Comparison of ENCODE assay signal across 13 cellular contexts in the genomic region with DNA sequence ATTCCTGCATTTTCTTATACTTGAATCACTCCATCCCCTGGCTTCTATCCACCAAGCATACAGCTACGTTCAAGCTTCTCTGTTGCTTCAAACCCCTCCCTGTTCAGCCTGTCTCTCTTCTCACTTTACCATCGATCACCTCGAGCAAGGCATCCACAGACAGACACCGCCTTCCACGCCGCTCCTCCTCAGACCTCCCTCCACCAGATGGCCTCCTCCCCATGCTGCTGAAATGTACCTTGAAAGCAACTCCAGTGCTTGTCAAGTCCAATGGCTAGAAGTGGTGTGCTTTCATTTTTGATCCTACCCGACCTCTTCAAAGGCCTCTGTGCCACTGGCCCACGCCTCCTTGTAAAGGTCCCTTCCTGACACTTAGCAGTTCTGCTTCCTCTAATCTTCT.
DNase-seq lines count a peak whose midpoint lies in the region; ATAC-seq, FAIRE-seq and TF ChIP-seq lines count a peak whose summit lies in the region.
"Had no signal": no experiment of that assay in that cellular context is flagged by ENCODE, and none has a peak within 500 bp of the region (broad histone marks: within the 10 kb centered on the region; RNA-seq: fewer than 3 reads in every experiment).

No MANE protein-coding gene starts in this region.

- H3K27me3 ChIP-seq in GM12878 (replicated peaks in 1 of 2; ENCODE audit: control insufficient read depth in 2 of 2, insufficient read depth in 2 of 2, low read length in 1 of 2): peaks cover 0 to 6% of the 10 kb centered on the region in 2 experiments; a peak in 2 of 4 replicates
- H3K27me3 ChIP-seq in lower lobe of right lung (ENCODE audit: low read depth): no peaks in the 10 kb centered on the region
- H3K27me3 ChIP-seq: ovary had no signal

- H3K9me3 ChIP-seq in GM12878 (replicated peaks; ENCODE audit: control insufficient read depth, insufficient read depth, low read length) (no peaks in the 10 kb centered on the region), lower lobe of right lung (no peaks in the 10 kb centered on the region), T-helper 17 cell (ENCODE audit: control insufficient read depth, low read length, poor library complexity, severe bottlenecking) (no peaks in the 10 kb centered on the region)
- H3K9me3 ChIP-seq: ovary, SJSA1 had no signal

- peak; percentile 47 for FAIRE-seq in GM12878 (lab: Jason Lieb, UNC)
- FAIRE-seq: H54 had no signal

- peaks cover 8% of the 10 kb centered on the region for H3K27me3 Mint-ChIP-seq in T-helper 17 cell

- TF ChIP-seq CTCF in GM12878 (IDR thresholded peaks at IDR 0.05 in 2 of 3, conservative IDR thresholded peaks at IDR 0.05 in 1 of 3; ENCODE audit: control insufficient read depth in 2 of 3, extremely low read depth in 1 of 3, insufficient read depth in 1 of 3, low read depth in 3 of 3, low read length in 3 of 3): peak in 2 of 3 experiments; percentile 9 to 46; a peak in 3 of 6 replicates
- TF ChIP-seq CTCF in lower lobe of right lung (IDR thresholded peaks at IDR 0.05): no peak

- H3K79me2 ChIP-seq in GM12878 (ENCODE audit: control insufficient read depth, insufficient read depth, low read length): no peaks in the 10 kb centered on the region

- BruUV-seq in GM12878 (replicated peaks; lab: Mats Ljungman, UMichigan): no TSS peak

- TF ChIP-seq POLR2A in GM12878 (IDR thresholded peaks at IDR 0.05; ENCODE audit: low read depth, low read length): no peak

- RAD21 ChIA-PET in GM12878 (lab: Charles Lee; ENCODE audit: unreplicated experiment): interaction anchor here (1.4 to 3.3 kb wide), 2 partner anchors 259 to 413 kb away, joined by 3 to 9 read pairs; no protein-coding TSS in a partner anchor

- H3K4me1 ChIP-seq in GM12878 (ENCODE audit: control insufficient read depth, insufficient read depth, low read length): no peaks in the 10 kb centered on the region
- no peaks in the 10 kb centered on the region for H3K4me1 ChIP-seq in lower lobe of right lung
- H3K4me1 ChIP-seq: SJSA1 had no signal

- no peaks in the 10 kb centered on the region for H4K20me1 ChIP-seq in GM12878 (ENCODE audit: control insufficient read depth, insufficient read depth)

- H3K4me3 ChIP-seq in GM12878 (no peak overlapping the region), lower lobe of right lung (no peak overlapping the region)
- H3K4me3 ChIP-seq: ovary, SJSA1 had no signal

- H2AFZ ChIP-seq in GM12878 (ENCODE audit: control insufficient read depth, low read depth, low read length): no peak overlapping the region

- H3K36me3 ChIP-seq in GM12878 (ENCODE audit: control insufficient read depth in 2 of 2, insufficient read depth in 2 of 2, low read length in 1 of 2) (no peaks in the 10 kb centered on the region), lower lobe of right lung (no peaks in the 10 kb centered on the region)
- H3K36me3 ChIP-seq: ovary, SJSA1 had no signal

- no peak for TF ChIP-seq EP300 in GM12878 (IDR thresholded peaks at IDR 0.05; ENCODE audit: borderline replicate concordance in 1 of 2, control insufficient read depth in 1 of 2, low read depth in 2 of 2, low read length in 2 of 2)

- SMC1A ChIA-PET in GM12878 (lab: Charles Lee; ENCODE audit: uncharacterized antibody, unreplicated experiment): interaction anchor here (1.3 kb wide), 1 partner anchor 10 kb away, joined by 3 read pairs; no protein-coding TSS in a partner anchor

- POLR2A ChIA-PET in GM12878 (lab: Charles Lee): no interaction called here

- no peak overlapping the region for H3K4me2 ChIP-seq in GM12878 (ENCODE audit: control insufficient read depth, insufficient read depth)

- 42% methylated on average over 8 of the region's 8 CpGs for WGBS in GM12878 (ENCODE audit: insufficient coverage, insufficient replicate concordance, low lambda C conversion rate, missing lambda C conversion rate)

- H3K27ac Mint-ChIP-seq in T-helper 17 cell: no peak overlapping the region
- H3K27ac Mint-ChIP-seq: IgD-negative memory B cell had no signal

- peaks cover 5% of the 10 kb centered on the region for H3K4me1 Mint-ChIP-seq in T-helper 17 cell
- H3K4me1 Mint-ChIP-seq: IgD-negative memory B cell had no signal

- CTCF ChIA-PET in GM12878 (lab: Yijun Ruan, JAX): interaction anchor here (0.6 to 1.2 kb wide), 6 partner anchors 62 to 484 kb away, joined by 3 to 4 read pairs (median 3); partner anchors contain the start of gene MYO5B

- peak; percentile 44 for ATAC-seq in HG02678 (IDR thresholded peaks at IDR 0.05; ENCODE audit: unreplicated experiment)
- ATAC-seq in GM12878: peak; percentile 74
- peak; percentile 43 to 64 for ATAC-seq in lower lobe of right lung
- no peak for ATAC-seq in T-helper 17 cell
- no peak for ATAC-seq in HG03039 (IDR thresholded peaks at IDR 0.05; ENCODE audit: unreplicated experiment)

- TF ChIP-seq RAD21 in GM12878 (IDR thresholded peaks at IDR 0.05; ENCODE audit: insufficient read depth, low read depth, low read length): peak; percentile 42; the same call in 1 of the 2 replicates

- H3K27ac ChIP-seq in GM12878 (ENCODE audit: control insufficient read depth, insufficient read depth): no peak overlapping the region
- H3K27ac ChIP-seq in lower lobe of right lung: no peak overlapping the region
- H3K27ac ChIP-seq: epithelial cell of prostate, ovary, SJSA1 had no signal

- DNase-seq in EL (peak; percentile 10), GM12878 (ENCODE audit: low read depth, low spot score) (no peak), lower lobe of right lung (no peak), T-helper 17 cell (no peak), HPDE6-E6E7 (ENCODE audit: extremely low spot score) (no peak)
- DNase-seq in activated T-cell treated with anti-CD3 and anti-CD28 coated beads, Interleukin-2, amount 50 U/mL, for 48 hours: no peak
- DNase-seq: ovary had no signal

- in situ Hi-C loops in GM12878 (cut with MboI): no loop called here

- no peak overlapping the region for H3K4me3 Mint-ChIP-seq in T-helper 17 cell

- H3K9ac ChIP-seq in GM12878 (ENCODE audit: control insufficient read depth, insufficient read depth, low read length): no peak overlapping the region

- intact Hi-C loops in GM12878 (cut with micrococcal nuclease; ENCODE audit: unreplicated experiment) (loop anchor here (10.0 kb wide), 1 partner anchor 260 kb away; no protein-coding TSS in a partner anchor), lower lobe of right lung (cut with DNase I) (no loop called here)

- H3K36me3 Mint-ChIP-seq in T-helper 17 cell (ENCODE audit: low read depth): no peaks in the 10 kb centered on the region
- H3K36me3 Mint-ChIP-seq: IgD-negative memory B cell had no signal

TF ChIP-seq in GM12878, 131 proteins besides CTCF, POLR2A, EP300 and RAD21 (continues in another document):
- TF ChIP-seq REST (IDR thresholded peaks at IDR 0.05; ENCODE audit: low read depth, low read length) (no peak), MXI1 (IDR thresholded peaks at IDR 0.05; ENCODE audit: low read depth, low read length) (no peak), MLLT1 (IDR thresholded peaks at IDR 0.05) (peak; percentile 89), SMC3 (IDR thresholded peaks at IDR 0.05; ENCODE audit: borderline replicate concordance, low read length) (peak; percentile 35; the same call in 1 of the 2 replicates), CHD4 (IDR thresholded peaks at IDR 0.05) (no peak)

Comparison
In these comparisons a context has a peak if more than half of its experiments do, and no peak if none do; other contexts are left out.
1. ATAC-seq: peak in HG02678 (single experiment), GM12878 (single experiment) and lower lobe of right lung (2 of 2); none in T-helper 17 cell (single experiment) and HG03039 (single experiment).